1 cellular context compared by ENCODE assay signal in genomic region chr12:15862840-15863239, GRCh38.
TF ChIP-seq lines count a peak whose summit lies in the region.

No MANE protein-coding gene starts in this region.

TF ChIP-seq in HepG2, 621 proteins besides CTCF, POLR2A, EP300 and RAD21 (continued from another document and continues in another):
- TF ChIP-seq, protein P1, sequence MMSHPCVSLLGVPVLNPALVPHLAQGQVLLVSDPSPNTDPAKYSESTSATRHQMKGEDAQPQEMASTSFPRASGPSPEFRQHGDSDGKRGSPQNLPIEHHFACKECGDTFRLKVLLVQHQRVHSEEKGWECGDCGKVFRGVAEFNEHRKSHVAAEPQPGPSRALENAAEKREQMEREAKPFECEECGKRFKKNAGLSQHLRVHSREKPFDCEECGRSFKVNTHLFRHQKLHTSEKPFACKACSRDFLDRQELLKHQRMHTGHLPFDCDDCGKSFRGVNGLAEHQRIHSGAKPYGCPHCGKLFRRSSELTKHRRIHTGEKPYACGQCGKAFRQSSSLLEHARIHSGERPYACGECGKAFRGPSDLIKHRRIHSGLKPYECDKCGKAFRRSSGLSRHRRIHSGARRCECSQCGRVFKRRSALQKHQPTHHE (CRISPR knock-in tag; IDR thresholded peaks at IDR 0.05; ENCODE audit: borderline replicate concordance) = no peak
- TF ChIP-seq PBX2 (CRISPR knock-in tag; IDR thresholded peaks at IDR 0.05) = no peak
- TF ChIP-seq ZNF530 (CRISPR knock-in tag; IDR thresholded peaks at IDR 0.05; ENCODE audit: low read depth) = no peak
- TF ChIP-seq CBX1 (IDR thresholded peaks at IDR 0.05; ENCODE audit: low read depth) = no peak
- no peak for TF ChIP-seq USF2 (IDR thresholded peaks at IDR 0.05; ENCODE audit: low read depth, low read length)
- TF ChIP-seq USF2 (CRISPR knock-in tag; IDR thresholded peaks at IDR 0.05; ENCODE audit: borderline replicate concordance) = no peak
- no peak for TF ChIP-seq POLR2G (IDR thresholded peaks at IDR 0.05; ENCODE audit: low read depth, low read length)
- no peak for TF ChIP-seq ZFP41 (CRISPR knock-in tag; IDR thresholded peaks at IDR 0.05; ENCODE audit: borderline replicate concordance)
- TF ChIP-seq POLR2AphosphoS2 (IDR thresholded peaks at IDR 0.05; ENCODE audit: low read depth, low read length) = no peak
- peak; percentile 31; the same call in 1 of the 2 replicates for TF ChIP-seq CREM (IDR thresholded peaks at IDR 0.05)
- TF ChIP-seq CREM (CRISPR knock-in tag; IDR thresholded peaks at IDR 0.05) = no peak
- no peak for TF ChIP-seq SMAD1 (CRISPR knock-in tag; IDR thresholded peaks at IDR 0.05; ENCODE audit: borderline replicate concordance, low read depth)
- TF ChIP-seq, protein P2, sequence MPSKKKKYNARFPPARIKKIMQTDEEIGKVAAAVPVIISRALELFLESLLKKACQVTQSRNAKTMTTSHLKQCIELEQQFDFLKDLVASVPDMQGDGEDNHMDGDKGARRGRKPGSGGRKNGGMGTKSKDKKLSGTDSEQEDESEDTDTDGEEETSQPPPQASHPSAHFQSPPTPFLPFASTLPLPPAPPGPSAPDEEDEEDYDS (CRISPR knock-in tag; IDR thresholded peaks at IDR 0.05) = no peak
- TF ChIP-seq NCOR1 (IDR thresholded peaks at IDR 0.05; ENCODE audit: borderline replicate concordance, low read length) = peak; percentile 83
- TF ChIP-seq, protein P3, sequence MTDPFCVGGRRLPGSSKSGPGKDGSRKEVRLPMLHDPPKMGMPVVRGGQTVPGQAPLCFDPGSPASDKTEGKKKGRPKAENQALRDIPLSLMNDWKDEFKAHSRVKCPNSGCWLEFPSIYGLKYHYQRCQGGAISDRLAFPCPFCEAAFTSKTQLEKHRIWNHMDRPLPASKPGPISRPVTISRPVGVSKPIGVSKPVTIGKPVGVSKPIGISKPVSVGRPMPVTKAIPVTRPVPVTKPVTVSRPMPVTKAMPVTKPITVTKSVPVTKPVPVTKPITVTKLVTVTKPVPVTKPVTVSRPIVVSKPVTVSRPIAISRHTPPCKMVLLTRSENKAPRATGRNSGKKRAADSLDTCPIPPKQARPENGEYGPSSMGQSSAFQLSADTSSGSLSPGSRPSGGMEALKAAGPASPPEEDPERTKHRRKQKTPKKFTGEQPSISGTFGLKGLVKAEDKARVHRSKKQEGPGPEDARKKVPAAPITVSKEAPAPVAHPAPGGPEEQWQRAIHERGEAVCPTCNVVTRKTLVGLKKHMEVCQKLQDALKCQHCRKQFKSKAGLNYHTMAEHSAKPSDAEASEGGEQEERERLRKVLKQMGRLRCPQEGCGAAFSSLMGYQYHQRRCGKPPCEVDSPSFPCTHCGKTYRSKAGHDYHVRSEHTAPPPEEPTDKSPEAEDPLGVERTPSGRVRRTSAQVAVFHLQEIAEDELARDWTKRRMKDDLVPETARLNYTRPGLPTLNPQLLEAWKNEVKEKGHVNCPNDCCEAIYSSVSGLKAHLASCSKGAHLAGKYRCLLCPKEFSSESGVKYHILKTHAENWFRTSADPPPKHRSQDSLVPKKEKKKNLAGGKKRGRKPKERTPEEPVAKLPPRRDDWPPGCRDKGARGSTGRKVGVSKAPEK (CRISPR knock-in tag; IDR thresholded peaks at IDR 0.05; ENCODE audit: borderline replicate concordance) = no peak
- TF ChIP-seq NFIB (CRISPR knock-in tag; IDR thresholded peaks at IDR 0.05; ENCODE audit: borderline replicate concordance) = no peak
- no peak for TF ChIP-seq ARHGAP35 (CRISPR knock-in tag; IDR thresholded peaks at IDR 0.05; ENCODE audit: borderline replicate concordance)
- TF ChIP-seq EHMT2 (IDR thresholded peaks at IDR 0.05; ENCODE audit: borderline replicate concordance, low read depth, low read length) = no peak
- 0 out of 2 replicates have a peak, but pooled peaks have one; percentile 53 for TF ChIP-seq KAT8 (CRISPR knock-in tag; IDR thresholded peaks at IDR 0.05)
- TF ChIP-seq ELK4 (CRISPR knock-in tag; IDR thresholded peaks at IDR 0.05; ENCODE audit: borderline replicate concordance) = no peak
- no peak for TF ChIP-seq YY1 (IDR thresholded peaks at IDR 0.05; ENCODE audit: insufficient read depth, insufficient replicate concordance, low read depth, low read length)
- TF ChIP-seq, protein P4, sequence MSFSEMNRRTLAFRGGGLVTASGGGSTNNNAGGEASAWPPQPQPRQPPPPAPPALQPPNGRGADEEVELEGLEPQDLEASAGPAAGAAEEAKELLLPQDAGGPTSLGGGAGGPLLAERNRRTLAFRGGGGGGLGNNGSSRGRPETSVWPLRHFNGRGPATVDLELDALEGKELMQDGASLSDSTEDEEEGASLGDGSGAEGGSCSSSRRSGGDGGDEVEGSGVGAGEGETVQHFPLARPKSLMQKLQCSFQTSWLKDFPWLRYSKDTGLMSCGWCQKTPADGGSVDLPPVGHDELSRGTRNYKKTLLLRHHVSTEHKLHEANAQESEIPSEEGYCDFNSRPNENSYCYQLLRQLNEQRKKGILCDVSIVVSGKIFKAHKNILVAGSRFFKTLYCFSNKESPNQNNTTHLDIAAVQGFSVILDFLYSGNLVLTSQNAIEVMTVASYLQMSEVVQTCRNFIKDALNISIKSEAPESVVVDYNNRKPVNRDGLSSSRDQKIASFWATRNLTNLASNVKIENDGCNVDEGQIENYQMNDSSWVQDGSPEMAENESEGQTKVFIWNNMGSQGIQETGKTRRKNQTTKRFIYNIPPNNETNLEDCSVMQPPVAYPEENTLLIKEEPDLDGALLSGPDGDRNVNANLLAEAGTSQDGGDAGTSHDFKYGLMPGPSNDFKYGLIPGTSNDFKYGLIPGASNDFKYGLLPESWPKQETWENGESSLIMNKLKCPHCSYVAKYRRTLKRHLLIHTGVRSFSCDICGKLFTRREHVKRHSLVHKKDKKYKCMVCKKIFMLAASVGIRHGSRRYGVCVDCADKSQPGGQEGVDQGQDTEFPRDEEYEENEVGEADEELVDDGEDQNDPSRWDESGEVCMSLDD (CRISPR knock-in tag; IDR thresholded peaks at IDR 0.05; ENCODE audit: borderline replicate concordance) = no peak
- TF ChIP-seq MIXL1 (CRISPR knock-in tag; IDR thresholded peaks at IDR 0.05) = peak; percentile 56; the same call in 1 of the 2 replicates
- TF ChIP-seq THAP11 (CRISPR knock-in tag; IDR thresholded peaks at IDR 0.05) = peak; percentile 38; the same call in 1 of the 2 replicates
- peak; percentile 37 for TF ChIP-seq HDAC1 (CRISPR knock-in tag; IDR thresholded peaks at IDR 0.05)
- TF ChIP-seq HNRNPK (IDR thresholded peaks at IDR 0.05; ENCODE audit: low read depth, low read length, poor library complexity, severe bottlenecking) = no peak
- TF ChIP-seq, protein P5, sequence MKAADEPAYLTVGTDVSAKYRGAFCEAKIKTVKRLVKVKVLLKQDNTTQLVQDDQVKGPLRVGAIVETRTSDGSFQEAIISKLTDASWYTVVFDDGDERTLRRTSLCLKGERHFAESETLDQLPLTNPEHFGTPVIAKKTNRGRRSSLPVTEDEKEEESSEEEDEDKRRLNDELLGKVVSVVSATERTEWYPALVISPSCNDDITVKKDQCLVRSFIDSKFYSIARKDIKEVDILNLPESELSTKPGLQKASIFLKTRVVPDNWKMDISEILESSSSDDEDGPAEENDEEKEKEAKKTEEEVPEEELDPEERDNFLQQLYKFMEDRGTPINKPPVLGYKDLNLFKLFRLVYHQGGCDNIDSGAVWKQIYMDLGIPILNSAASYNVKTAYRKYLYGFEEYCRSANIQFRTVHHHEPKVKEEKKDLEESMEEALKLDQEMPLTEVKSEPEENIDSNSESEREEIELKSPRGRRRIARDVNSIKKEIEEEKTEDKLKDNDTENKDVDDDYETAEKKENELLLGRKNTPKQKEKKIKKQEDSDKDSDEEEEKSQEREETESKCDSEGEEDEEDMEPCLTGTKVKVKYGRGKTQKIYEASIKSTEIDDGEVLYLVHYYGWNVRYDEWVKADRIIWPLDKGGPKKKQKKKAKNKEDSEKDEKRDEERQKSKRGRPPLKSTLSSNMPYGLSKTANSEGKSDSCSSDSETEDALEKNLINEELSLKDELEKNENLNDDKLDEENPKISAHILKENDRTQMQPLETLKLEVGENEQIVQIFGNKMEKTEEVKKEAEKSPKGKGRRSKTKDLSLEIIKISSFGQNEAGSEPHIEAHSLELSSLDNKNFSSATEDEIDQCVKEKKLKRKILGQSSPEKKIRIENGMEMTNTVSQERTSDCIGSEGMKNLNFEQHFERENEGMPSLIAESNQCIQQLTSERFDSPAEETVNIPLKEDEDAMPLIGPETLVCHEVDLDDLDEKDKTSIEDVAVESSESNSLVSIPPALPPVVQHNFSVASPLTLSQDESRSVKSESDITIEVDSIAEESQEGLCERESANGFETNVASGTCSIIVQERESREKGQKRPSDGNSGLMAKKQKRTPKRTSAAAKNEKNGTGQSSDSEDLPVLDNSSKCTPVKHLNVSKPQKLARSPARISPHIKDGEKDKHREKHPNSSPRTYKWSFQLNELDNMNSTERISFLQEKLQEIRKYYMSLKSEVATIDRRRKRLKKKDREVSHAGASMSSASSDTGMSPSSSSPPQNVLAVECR (CRISPR knock-in tag; IDR thresholded peaks at IDR 0.05; ENCODE audit: borderline replicate concordance) = no peak; the same call in 1 of the 2 replicates
- no peak for TF ChIP-seq GTF2F1 (IDR thresholded peaks at IDR 0.05; ENCODE audit: low read length)
- no peak for TF ChIP-seq ZNF660 (CRISPR knock-in tag; IDR thresholded peaks at IDR 0.05; ENCODE audit: borderline replicate concordance, low read depth)
- TF ChIP-seq HNF4A (CRISPR knock-in tag; IDR thresholded peaks at IDR 0.05) = peak; percentile 93
- TF ChIP-seq NFKBIZ (CRISPR knock-in tag; IDR thresholded peaks at IDR 0.05) = no peak
- no peak for TF ChIP-seq ZNF235 (CRISPR knock-in tag; IDR thresholded peaks at IDR 0.05; ENCODE audit: borderline replicate concordance)
- TF ChIP-seq MEIS2 (CRISPR knock-in tag; IDR thresholded peaks at IDR 0.05) = peak; percentile 68; the same call in 1 of the 2 replicates
- no peak for TF ChIP-seq ZNF292 (CRISPR knock-in tag; IDR thresholded peaks at IDR 0.05; ENCODE audit: borderline replicate concordance, low read depth)
- no peak for TF ChIP-seq ZNF816 (CRISPR knock-in tag; IDR thresholded peaks at IDR 0.05; ENCODE audit: borderline replicate concordance)
- TF ChIP-seq ZBTB20 (CRISPR knock-in tag; IDR thresholded peaks at IDR 0.05; ENCODE audit: borderline replicate concordance, low read depth) = no peak
- no peak for TF ChIP-seq E2F5 (CRISPR knock-in tag; conservative IDR thresholded peaks at IDR 0.05)
- TF ChIP-seq ZIK1 (CRISPR knock-in tag; IDR thresholded peaks at IDR 0.05; ENCODE audit: borderline replicate concordance, low read depth) = no peak
- 0 out of 2 replicates have a peak, but pooled peaks have one; percentile 38 for TF ChIP-seq ZFP90 (CRISPR knock-in tag; IDR thresholded peaks at IDR 0.05; ENCODE audit: borderline replicate concordance)
- no peak for TF ChIP-seq TP53 (CRISPR knock-in tag; conservative IDR thresholded peaks at IDR 0.05)
- no peak for TF ChIP-seq ZFP36L2 (CRISPR knock-in tag; IDR thresholded peaks at IDR 0.05)
- TF ChIP-seq FOXP1 (IDR thresholded peaks at IDR 0.05) = no peak
- TF ChIP-seq FOXP1 (CRISPR knock-in tag; IDR thresholded peaks at IDR 0.05) = peak; percentile 45; the same call in 1 of the 2 replicates
- TF ChIP-seq ZNF710 (CRISPR knock-in tag; IDR thresholded peaks at IDR 0.05; ENCODE audit: borderline replicate concordance) = peak; percentile 60; the same call in 1 of the 2 replicates
